In the genomic region with DNA sequence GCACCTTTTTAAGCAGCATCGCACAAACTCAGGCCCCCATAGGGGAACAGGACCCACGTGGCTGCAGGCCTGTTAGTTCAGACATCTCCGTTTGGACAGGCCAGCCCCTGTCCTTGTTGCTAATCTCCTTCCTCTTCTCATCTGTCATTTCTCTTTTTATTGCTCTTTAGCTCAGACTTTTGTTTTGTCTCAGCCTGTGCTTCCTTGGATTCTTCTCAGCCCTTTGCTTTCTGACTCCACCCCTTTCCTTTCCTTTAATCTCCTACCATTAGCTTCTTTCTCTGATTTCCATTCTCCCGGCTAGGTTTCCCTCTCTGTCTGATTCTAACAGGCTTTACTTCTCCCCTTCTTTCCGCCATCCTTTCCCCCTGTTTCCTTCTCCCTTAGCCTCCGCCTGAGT, we compare ENCODE assay signal across 2 cellular contexts.
TF ChIP-seq lines count a peak whose summit lies in the region.

No MANE protein-coding gene starts in this region.

TF ChIP-seq in A549, 52 proteins besides CTCF, POLR2A, EP300 and RAD21:
- no peak for TF ChIP-seq ESRRA (IDR thresholded peaks at IDR 0.05; ENCODE audit: borderline replicate concordance, low read length)
- TF ChIP-seq, protein P1, sequence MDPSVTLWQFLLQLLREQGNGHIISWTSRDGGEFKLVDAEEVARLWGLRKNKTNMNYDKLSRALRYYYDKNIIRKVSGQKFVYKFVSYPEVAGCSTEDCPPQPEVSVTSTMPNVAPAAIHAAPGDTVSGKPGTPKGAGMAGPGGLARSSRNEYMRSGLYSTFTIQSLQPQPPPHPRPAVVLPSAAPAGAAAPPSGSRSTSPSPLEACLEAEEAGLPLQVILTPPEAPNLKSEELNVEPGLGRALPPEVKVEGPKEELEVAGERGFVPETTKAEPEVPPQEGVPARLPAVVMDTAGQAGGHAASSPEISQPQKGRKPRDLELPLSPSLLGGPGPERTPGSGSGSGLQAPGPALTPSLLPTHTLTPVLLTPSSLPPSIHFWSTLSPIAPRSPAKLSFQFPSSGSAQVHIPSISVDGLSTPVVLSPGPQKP (IDR thresholded peaks at IDR 0.05; ENCODE audit: low read depth, low read length), result no peak
- TF ChIP-seq, protein P2, sequence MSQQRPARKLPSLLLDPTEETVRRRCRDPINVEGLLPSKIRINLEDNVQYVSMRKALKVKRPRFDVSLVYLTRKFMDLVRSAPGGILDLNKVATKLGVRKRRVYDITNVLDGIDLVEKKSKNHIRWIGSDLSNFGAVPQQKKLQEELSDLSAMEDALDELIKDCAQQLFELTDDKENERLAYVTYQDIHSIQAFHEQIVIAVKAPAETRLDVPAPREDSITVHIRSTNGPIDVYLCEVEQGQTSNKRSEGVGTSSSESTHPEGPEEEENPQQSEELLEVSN (IDR thresholded peaks at IDR 0.05; ENCODE audit: borderline replicate concordance, low read depth), result no peak

TF ChIP-seq in GM23338, 12 proteins besides CTCF, POLR2A, EP300 and RAD21:
- TF ChIP-seq JUNB (IDR thresholded peaks at IDR 0.05; ENCODE audit: unreplicated experiment) (no peak), STAT1 (IDR thresholded peaks at IDR 0.05; ENCODE audit: unreplicated experiment) (no peak), EZH2phosphoT487 (IDR thresholded peaks at IDR 0.05; ENCODE audit: unreplicated experiment) (no peak), EZH2 (IDR thresholded peaks at IDR 0.05; ENCODE audit: low read depth, unreplicated experiment) (no peak), CREB1 (CRISPR knock-in tag; IDR thresholded peaks at IDR 0.05; ENCODE audit: low read depth) (no peak), ZNF331 (CRISPR knock-in tag; IDR thresholded peaks at IDR 0.05; ENCODE audit: low read depth) (no peak), ZNF114 (CRISPR knock-in tag; IDR thresholded peaks at IDR 0.05) (no peak), NANOG (IDR thresholded peaks at IDR 0.05; ENCODE audit: borderline replicate concordance) (no peak), POLR2AphosphoS5 (IDR thresholded peaks at IDR 0.05; ENCODE audit: low read depth) (no peak)
- TF ChIP-seq, protein P3, sequence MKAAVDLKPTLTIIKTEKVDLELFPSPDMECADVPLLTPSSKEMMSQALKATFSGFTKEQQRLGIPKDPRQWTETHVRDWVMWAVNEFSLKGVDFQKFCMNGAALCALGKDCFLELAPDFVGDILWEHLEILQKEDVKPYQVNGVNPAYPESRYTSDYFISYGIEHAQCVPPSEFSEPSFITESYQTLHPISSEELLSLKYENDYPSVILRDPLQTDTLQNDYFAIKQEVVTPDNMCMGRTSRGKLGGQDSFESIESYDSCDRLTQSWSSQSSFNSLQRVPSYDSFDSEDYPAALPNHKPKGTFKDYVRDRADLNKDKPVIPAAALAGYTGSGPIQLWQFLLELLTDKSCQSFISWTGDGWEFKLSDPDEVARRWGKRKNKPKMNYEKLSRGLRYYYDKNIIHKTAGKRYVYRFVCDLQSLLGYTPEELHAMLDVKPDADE (IDR thresholded peaks at IDR 0.05), result no peak
- TF ChIP-seq, protein P4, sequence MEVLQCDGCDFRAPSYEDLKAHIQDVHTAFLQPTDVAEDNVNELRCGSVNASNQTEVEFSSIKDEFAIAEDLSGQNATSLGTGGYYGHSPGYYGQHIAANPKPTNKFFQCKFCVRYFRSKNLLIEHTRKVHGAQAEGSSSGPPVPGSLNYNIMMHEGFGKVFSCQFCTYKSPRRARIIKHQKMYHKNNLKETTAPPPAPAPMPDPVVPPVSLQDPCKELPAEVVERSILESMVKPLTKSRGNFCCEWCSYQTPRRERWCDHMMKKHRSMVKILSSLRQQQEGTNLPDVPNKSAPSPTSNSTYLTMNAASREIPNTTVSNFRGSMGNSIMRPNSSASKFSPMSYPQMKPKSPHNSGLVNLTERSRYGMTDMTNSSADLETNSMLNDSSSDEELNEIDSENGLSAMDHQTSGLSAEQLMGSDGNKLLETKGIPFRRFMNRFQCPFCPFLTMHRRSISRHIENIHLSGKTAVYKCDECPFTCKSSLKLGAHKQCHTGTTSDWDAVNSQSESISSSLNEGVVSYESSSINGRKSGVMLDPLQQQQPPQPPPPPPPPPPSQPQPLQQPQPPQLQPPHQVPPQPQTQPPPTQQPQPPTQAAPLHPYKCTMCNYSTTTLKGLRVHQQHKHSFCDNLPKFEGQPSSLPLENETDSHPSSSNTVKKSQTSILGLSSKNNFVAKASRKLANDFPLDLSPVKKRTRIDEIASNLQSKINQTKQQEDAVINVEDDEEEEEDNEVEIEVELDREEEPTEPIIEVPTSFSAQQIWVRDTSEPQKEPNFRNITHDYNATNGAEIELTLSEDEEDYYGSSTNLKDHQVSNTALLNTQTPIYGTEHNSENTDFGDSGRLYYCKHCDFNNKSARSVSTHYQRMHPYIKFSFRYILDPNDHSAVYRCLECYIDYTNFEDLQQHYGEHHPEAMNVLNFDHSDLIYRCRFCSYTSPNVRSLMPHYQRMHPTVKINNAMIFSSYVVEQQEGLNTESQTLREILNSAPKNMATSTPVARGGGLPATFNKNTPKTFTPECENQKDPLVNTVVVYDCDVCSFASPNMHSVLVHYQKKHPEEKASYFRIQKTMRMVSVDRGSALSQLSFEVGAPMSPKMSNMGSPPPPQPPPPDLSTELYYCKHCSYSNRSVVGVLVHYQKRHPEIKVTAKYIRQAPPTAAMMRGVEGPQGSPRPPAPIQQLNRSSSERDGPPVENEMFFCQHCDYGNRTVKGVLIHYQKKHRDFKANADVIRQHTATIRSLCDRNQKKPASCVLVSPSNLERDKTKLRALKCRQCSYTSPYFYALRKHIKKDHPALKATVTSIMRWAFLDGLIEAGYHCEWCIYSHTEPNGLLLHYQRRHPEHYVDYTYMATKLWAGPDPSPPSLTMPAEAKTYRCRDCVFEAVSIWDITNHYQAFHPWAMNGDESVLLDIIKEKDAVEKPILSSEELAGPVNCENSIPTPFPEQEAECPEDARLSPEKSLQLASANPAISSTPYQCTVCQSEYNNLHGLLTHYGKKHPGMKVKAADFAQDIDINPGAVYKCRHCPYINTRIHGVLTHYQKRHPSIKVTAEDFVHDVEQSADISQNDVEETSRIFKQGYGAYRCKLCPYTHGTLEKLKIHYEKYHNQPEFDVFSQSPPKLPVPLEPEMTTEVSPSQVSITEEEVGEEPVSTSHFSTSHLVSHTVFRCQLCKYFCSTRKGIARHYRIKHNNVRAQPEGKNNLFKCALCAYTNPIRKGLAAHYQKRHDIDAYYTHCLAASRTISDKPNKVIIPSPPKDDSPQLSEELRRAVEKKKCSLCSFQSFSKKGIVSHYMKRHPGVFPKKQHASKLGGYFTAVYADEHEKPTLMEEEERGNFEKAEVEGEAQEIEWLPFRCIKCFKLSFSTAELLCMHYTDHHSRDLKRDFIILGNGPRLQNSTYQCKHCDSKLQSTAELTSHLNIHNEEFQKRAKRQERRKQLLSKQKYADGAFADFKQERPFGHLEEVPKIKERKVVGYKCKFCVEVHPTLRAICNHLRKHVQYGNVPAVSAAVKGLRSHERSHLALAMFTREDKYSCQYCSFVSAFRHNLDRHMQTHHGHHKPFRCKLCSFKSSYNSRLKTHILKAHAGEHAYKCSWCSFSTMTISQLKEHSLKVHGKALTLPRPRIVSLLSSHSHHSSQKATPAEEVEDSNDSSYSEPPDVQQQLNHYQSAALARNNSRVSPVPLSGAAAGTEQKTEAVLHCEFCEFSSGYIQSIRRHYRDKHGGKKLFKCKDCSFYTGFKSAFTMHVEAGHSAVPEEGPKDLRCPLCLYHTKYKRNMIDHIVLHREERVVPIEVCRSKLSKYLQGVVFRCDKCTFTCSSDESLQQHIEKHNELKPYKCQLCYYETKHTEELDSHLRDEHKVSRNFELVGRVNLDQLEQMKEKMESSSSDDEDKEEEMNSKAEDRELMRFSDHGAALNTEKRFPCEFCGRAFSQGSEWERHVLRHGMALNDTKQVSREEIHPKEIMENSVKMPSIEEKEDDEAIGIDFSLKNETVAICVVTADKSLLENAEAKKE (CRISPR knock-in tag; IDR thresholded peaks at IDR 0.05), result no peak
- TF ChIP-seq, protein P5, sequence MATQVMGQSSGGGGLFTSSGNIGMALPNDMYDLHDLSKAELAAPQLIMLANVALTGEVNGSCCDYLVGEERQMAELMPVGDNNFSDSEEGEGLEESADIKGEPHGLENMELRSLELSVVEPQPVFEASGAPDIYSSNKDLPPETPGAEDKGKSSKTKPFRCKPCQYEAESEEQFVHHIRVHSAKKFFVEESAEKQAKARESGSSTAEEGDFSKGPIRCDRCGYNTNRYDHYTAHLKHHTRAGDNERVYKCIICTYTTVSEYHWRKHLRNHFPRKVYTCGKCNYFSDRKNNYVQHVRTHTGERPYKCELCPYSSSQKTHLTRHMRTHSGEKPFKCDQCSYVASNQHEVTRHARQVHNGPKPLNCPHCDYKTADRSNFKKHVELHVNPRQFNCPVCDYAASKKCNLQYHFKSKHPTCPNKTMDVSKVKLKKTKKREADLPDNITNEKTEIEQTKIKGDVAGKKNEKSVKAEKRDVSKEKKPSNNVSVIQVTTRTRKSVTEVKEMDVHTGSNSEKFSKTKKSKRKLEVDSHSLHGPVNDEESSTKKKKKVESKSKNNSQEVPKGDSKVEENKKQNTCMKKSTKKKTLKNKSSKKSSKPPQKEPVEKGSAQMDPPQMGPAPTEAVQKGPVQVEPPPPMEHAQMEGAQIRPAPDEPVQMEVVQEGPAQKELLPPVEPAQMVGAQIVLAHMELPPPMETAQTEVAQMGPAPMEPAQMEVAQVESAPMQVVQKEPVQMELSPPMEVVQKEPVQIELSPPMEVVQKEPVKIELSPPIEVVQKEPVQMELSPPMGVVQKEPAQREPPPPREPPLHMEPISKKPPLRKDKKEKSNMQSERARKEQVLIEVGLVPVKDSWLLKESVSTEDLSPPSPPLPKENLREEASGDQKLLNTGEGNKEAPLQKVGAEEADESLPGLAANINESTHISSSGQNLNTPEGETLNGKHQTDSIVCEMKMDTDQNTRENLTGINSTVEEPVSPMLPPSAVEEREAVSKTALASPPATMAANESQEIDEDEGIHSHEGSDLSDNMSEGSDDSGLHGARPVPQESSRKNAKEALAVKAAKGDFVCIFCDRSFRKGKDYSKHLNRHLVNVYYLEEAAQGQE (IDR thresholded peaks at IDR 0.05; ENCODE audit: unreplicated experiment), result no peak
